ENCODE assay signal across 10 cellular contexts in the genomic region with DNA sequence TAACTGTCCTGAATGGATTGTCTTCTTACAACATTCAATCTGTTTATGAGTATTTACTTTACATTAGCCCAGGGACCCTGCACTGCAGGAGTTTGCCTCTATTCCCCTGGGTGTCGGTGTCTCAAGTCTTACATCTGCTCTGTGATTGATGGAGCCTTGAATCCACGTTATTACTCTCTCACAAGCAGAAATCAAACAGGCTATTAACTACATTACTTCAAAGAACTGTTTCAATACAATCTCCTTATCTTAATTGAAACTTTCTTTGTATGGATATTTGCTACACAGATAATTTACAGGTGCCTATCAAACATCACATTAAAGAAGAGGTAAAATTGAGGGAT. TPM values are rescaled to one million over a fixed set of nuclear protein-coding genes. Genes with fewer than 3 reads are reported as not detected.
DNase-seq lines count a peak whose midpoint lies in the region; ATAC-seq and TF ChIP-seq lines count a peak whose summit lies in the region.
"Had no signal": no experiment of that assay in that cellular context is flagged by ENCODE, and none has a peak within 500 bp of the region (broad histone marks: within the 10 kb centered on the region; RNA-seq: fewer than 3 reads in every experiment).

No MANE protein-coding gene starts in this region.

- peak overlapping the region; percentile 97; the same call in 1 of the 2 replicates for H3K4me2 ChIP-seq in KMS-11

- no peaks in the 10 kb centered on the region for H3K36me3 ChIP-seq in CD8-positive, alpha-beta T cell (ENCODE audit: insufficient read depth, low read length)
- H3K36me3 ChIP-seq in KMS-11 (ENCODE audit: insufficient read depth): no peaks in the 10 kb centered on the region
- no peaks in the 10 kb centered on the region; the same call in 1 of the 2 replicates for H3K36me3 ChIP-seq in Panc1 (ENCODE audit: control insufficient read depth, insufficient read depth, low read length)

- no TSS peak for BruUV-seq in Panc1 (replicated peaks; lab: Mats Ljungman, UMichigan)

- intact Hi-C loops in CD8-positive, alpha-beta T cell (cut with DNase I, micrococcal nuclease): loop anchor here (1.0 to 5.0 kb wide), 3 partner anchors 139 to 344 kb away; no protein-coding TSS in a partner anchor
- intact Hi-C loops in Panc1 (cut with micrococcal nuclease; ENCODE audit: unreplicated experiment): loop anchor here (1.0 to 5.0 kb wide), 2 partner anchors 61 to 146 kb away; no protein-coding TSS in a partner anchor

- H3K9ac ChIP-seq in KMS-11: no peak overlapping the region; the same call in 1 of the 2 replicates

- H3K4me1 Mint-ChIP-seq in CD8-positive, alpha-beta T cell (ENCODE audit: low read depth): peaks cover 33% of the 10 kb centered on the region
- H3K4me1 Mint-ChIP-seq in mesothelial cell of epicardium: peaks cover 34% of the 10 kb centered on the region

- POLR2A ChIA-PET in CD8-positive, alpha-beta T cell (lab: Charles Lee): interaction anchor here (2.2 kb wide), 1 partner anchor 140 kb away, joined by 6 read pairs; no protein-coding TSS in a partner anchor
- POLR2A ChIA-PET in Panc1 (lab: Charles Lee): no interaction called here

- no peak for TF ChIP-seq CTCF in CD8-positive, alpha-beta T cell (IDR thresholded peaks at IDR 0.05)
- TF ChIP-seq CTCF in KMS-11 (conservative IDR thresholded peaks at IDR 0.05; ENCODE audit: low read depth, low read length) (no peak), Panc1 (IDR thresholded peaks at IDR 0.05) (no peak), mesothelial cell of epicardium (IDR thresholded peaks at IDR 0.05; ENCODE audit: unreplicated experiment) (no peak)

- H3K27ac Mint-ChIP-seq in CD8-positive, alpha-beta T cell: no peak overlapping the region
- H3K27ac Mint-ChIP-seq in mesothelial cell of epicardium: peak overlapping the region; percentile 35

- no peaks in the 10 kb centered on the region for H4K20me1 ChIP-seq in KMS-11 (ENCODE audit: insufficient read depth)

- H3K27ac ChIP-seq in CD8-positive, alpha-beta T cell (ENCODE audit: low read depth, low read length): no peak overlapping the region
- H3K27ac ChIP-seq in KMS-11 (peak overlapping the region; percentile 61), Panc1 (ENCODE audit: low read length) (peak overlapping the region; percentile 100)

- no peaks in the 10 kb centered on the region for H3K9me3 Mint-ChIP-seq in CD8-positive, alpha-beta T cell
- no peaks in the 10 kb centered on the region for H3K9me3 Mint-ChIP-seq in mesothelial cell of epicardium

- no peak for ATAC-seq in CD8-positive, alpha-beta T cell
- ATAC-seq in Panc1 (peak; percentile 22; the same call in 1 of the 2 replicates), GM21423 (IDR thresholded peaks at IDR 0.05; ENCODE audit: unreplicated experiment) (no peak), GM18873 (IDR thresholded peaks at IDR 0.05; ENCODE audit: low FRiP score, unreplicated experiment) (no peak)

- H3K36me3 Mint-ChIP-seq in CD8-positive, alpha-beta T cell: peaks cover 15% of the 10 kb centered on the region
- no peaks in the 10 kb centered on the region for H3K36me3 Mint-ChIP-seq in mesothelial cell of epicardium

- H3K4me1 ChIP-seq in CD8-positive, alpha-beta T cell (ENCODE audit: insufficient read depth, low read length): peaks cover 20% of the 10 kb centered on the region
- peaks cover 27% of the 10 kb centered on the region for H3K4me1 ChIP-seq in KMS-11 (ENCODE audit: low read depth, poor library complexity, severe bottlenecking)
- H3K4me1 ChIP-seq in Panc1 (ENCODE audit: control insufficient read depth, insufficient read depth, low read length): peaks cover 37% of the 10 kb centered on the region

- CTCF ChIA-PET in CD8-positive, alpha-beta T cell (lab: Charles Lee): interaction anchor here (1.0 to 8.4 kb wide), 6 partner anchors 21 to 346 kb away, joined by 3 to 60 read pairs (median 12); no protein-coding TSS in a partner anchor
- CTCF ChIA-PET in Panc1 (lab: Charles Lee): no interaction called here

- no peak overlapping the region for H3K4me3 ChIP-seq in CD8-positive, alpha-beta T cell (ENCODE audit: low read depth, low read length)
- H3K4me3 ChIP-seq in KMS-11 (IDR thresholded peaks at IDR 0.05; ENCODE audit: insufficient read depth, low read depth, low read length) (no peak overlapping the region), Panc1 (ENCODE audit: low read depth in 2 of 2, low read length in 2 of 2) (peak overlapping the region; percentile 62 to 64; a peak in 2 of 4 replicates)

- no peaks in the 10 kb centered on the region for H3K27me3 Mint-ChIP-seq in CD8-positive, alpha-beta T cell (ENCODE audit: low read depth)
- H3K27me3 Mint-ChIP-seq in mesothelial cell of epicardium (ENCODE audit: low read depth): no peaks in the 10 kb centered on the region

- H3K4me3 Mint-ChIP-seq in CD8-positive, alpha-beta T cell: peak overlapping the region; percentile 30
- peak overlapping the region; percentile 73 for H3K4me3 Mint-ChIP-seq in mesothelial cell of epicardium

- H2AFZ ChIP-seq in KMS-11 (ENCODE audit: low read depth): peak overlapping the region; percentile 82; the same call in 1 of the 2 replicates

- H3K27me3 ChIP-seq in CD8-positive, alpha-beta T cell (ENCODE audit: insufficient read depth, low read length): no peaks in the 10 kb centered on the region
- H3K27me3 ChIP-seq in KMS-11 (ENCODE audit: insufficient read depth, low read depth) (no peaks in the 10 kb centered on the region), Panc1 (ENCODE audit: control insufficient read depth, insufficient read depth, low read length) (no peaks in the 10 kb centered on the region)

- no peak for DNase-seq in CD8-positive, alpha-beta T cell
- no peak for DNase-seq in Panc1 (ENCODE audit: low read depth, low spot score)
- DNase-seq in mesothelial cell of epicardium (ENCODE audit: low spot score in 2 of 2, unreplicated experiment in 2 of 2): no peak
- DNase-seq in dedifferentiated amniotic fluid mesenchymal stem cell (ENCODE audit: extremely low spot score): no peak
- no peak for DNase-seq in OCI-M2 (lab: John Stamatoyannopoulos, UW; ENCODE audit: unreplicated experiment)
- DNase-seq: activated CD8-positive, alpha-beta memory T cell treated with anti-CD3 and anti-CD28 coated beads, Interleukin-2, amount 50 U/mL, for 48 hours; left ventricle myocardium superior had no signal

- H3K9me3 ChIP-seq in CD8-positive, alpha-beta T cell (ENCODE audit: low read length): no peaks in the 10 kb centered on the region
- peaks cover 3% of the 10 kb centered on the region; the same call in 1 of the 2 replicates for H3K9me3 ChIP-seq in Panc1 (ENCODE audit: control insufficient read depth, insufficient read depth, low read depth, low read length)

- no peaks in the 10 kb centered on the region for H3K79me2 ChIP-seq in KMS-11 (ENCODE audit: insufficient read depth, low read depth)

- in situ Hi-C loops in Panc1 (cut with HindIII; ENCODE audit: low pct_unique_long_range_greater_than_20kb, low sequenced_read_pairs): no loop called here

RNA-seq across cellular contexts. Expression of gene ARID5B, which starts 3.1 kb away (rescaled TPM):
- 10 to 100 TPM; 17.5 to 18.4 TPM for total RNA-seq in CD8-positive, alpha-beta T cell
- total RNA-seq in Panc1 (2021; ENCODE audit: unreplicated experiment) (22.7 TPM), mesothelial cell of epicardium (50.9 to 52.5 TPM (median 51.4 TPM) in 3 replicates)
- polyA plus RNA-seq in Panc1 (2012; ENCODE audit: insufficient read length): 7.6 TPM

Comparison
In these comparisons a context has a peak if more than half of its experiments do, and no peak if none do; other contexts are left out.
1. H3K4me3 ChIP-seq: peak in Panc1 (2 of 2); none in CD8-positive, alpha-beta T cell (single experiment) and KMS-11 (single experiment).